In genomic region chr20:34312024-34312460, GRCh38 we compare ENCODE assay signal across 9 cellular contexts. TPM values are rescaled to one million over a fixed set of nuclear protein-coding genes. Genes with fewer than 3 reads are reported as not detected.
A peak's percentile ranks its signal among the peaks of the same experiment; 100 is the strongest.
DNase-seq lines count a peak whose midpoint lies in the region; ATAC-seq and TF ChIP-seq lines count a peak whose summit lies in the region.
"Had no signal": no experiment of that assay in that cellular context is flagged by ENCODE, and none has a peak within 500 bp of the region (broad histone marks: within the 10 kb centered on the region; RNA-seq: fewer than 3 reads in every experiment).

No MANE protein-coding gene starts in this region.

- peaks cover 0 to 4% of the 10 kb centered on the region in 2 experiments; a peak in 2 of 4 replicates for H3K4me1 ChIP-seq in SK-N-SH (ENCODE audit: control insufficient read depth in 1 of 2, insufficient read depth in 2 of 2, low read depth in 1 of 2, low read length in 1 of 2)
- peaks cover 14 to 16% of the 10 kb centered on the region in 2 donors for H3K4me1 ChIP-seq in ascending aorta

- H3F3A ChIP-seq in SK-N-SH (replicated peaks; ENCODE audit: insufficient read depth), result no peaks in the 10 kb centered on the region

- H3K79me2 ChIP-seq in SK-N-SH (ENCODE audit: insufficient read depth), result no peaks in the 10 kb centered on the region

- H4K20me1 ChIP-seq in SK-N-SH (ENCODE audit: insufficient read depth), result no peaks in the 10 kb centered on the region

- H3K27ac ChIP-seq in SK-N-SH (ENCODE audit: low read depth in 2 of 2, low read length in 1 of 2) (no peak overlapping the region), ascending aorta (no peak overlapping the region)
- H3K27ac ChIP-seq: SJSA1 had no signal

- POLR2A ChIA-PET in SK-N-SH (lab: Yijun Ruan, JAX), result interaction anchor here (0.9 to 2.0 kb wide), 3 partner anchors 9 to 232 kb away, joined by 3 to 7 read pairs (median 5); partner anchors contain the start of gene AHCY

- H3K36me3 ChIP-seq in SK-N-SH (replicated peaks in 1 of 2; ENCODE audit: control insufficient read depth in 1 of 2, insufficient read depth in 2 of 2, low read length in 1 of 2) (no peaks in the 10 kb centered on the region), ascending aorta (no peaks in the 10 kb centered on the region)
- H3K36me3 ChIP-seq: SJSA1 had no signal

- no peak for DNase-seq in SK-N-SH
- DNase-seq in ascending aorta (ENCODE audit: low spot score in 2 of 2), result no peak

- 96% methylated on average over 8 of the region's 11 CpGs for WGBS in SK-N-SH (ENCODE audit: low lambda C conversion rate)

- peaks cover 22% of the 10 kb centered on the region for H3K27me3 Mint-ChIP-seq in stimulated activated memory B cell treated with anti-CD40 and anti-IgM and Interleukin-4, amounts not matched to agents 10 μg/mL and 1 μg/mL and 100 μg/mL, for 72 hours

- H3K27ac Mint-ChIP-seq in stimulated activated memory B cell treated with anti-CD40 and anti-IgM and Interleukin-4, amounts not matched to agents 10 μg/mL and 1 μg/mL and 100 μg/mL, for 72 hours, result no peak overlapping the region

- H3K9me2 ChIP-seq in SK-N-SH, result no peaks in the 10 kb centered on the region

- 0 out of 2 replicates have a peak overlapping the region, but pooled peaks have one; percentile 84 for H2AFZ ChIP-seq in SK-N-SH (ENCODE audit: low read depth)

- TF ChIP-seq CTCF in SK-N-SH (IDR thresholded peaks at IDR 0.05), result no peak
- TF ChIP-seq CTCF in ascending aorta (IDR thresholded peaks at IDR 0.05), result no peak

- no peaks in the 10 kb centered on the region for H3K27me3 ChIP-seq in SK-N-SH (ENCODE audit: insufficient read depth)
- H3K27me3 ChIP-seq in ascending aorta, result no peaks in the 10 kb centered on the region
- H3K27me3 ChIP-seq: SJSA1 had no signal

- peak overlapping the region; percentile 53 for H3K4me3 Mint-ChIP-seq in stimulated activated memory B cell treated with anti-CD40 and anti-IgM and Interleukin-4, amounts not matched to agents 10 μg/mL and 1 μg/mL and 100 μg/mL, for 72 hours

- no peak overlapping the region; a peak in 1 of 4 replicates for H3K4me3 ChIP-seq in SK-N-SH (ENCODE audit: low read depth in 2 of 2, low read length in 1 of 2)
- H3K4me3 ChIP-seq in ascending aorta, result peak overlapping the region; percentile 18 to 43
- peak overlapping the region; percentile 61 for H3K4me3 ChIP-seq in iPS-18c (ENCODE audit: insufficient read depth, low read depth, low read length)
- H3K4me3 ChIP-seq: SJSA1 had no signal

- intact Hi-C loops in ascending aorta (cut with DNase I), result loop anchor here (1.0 to 10.0 kb wide), 3 partner anchors 164 to 453 kb away; partner anchors contain the start of gene DYNLRB1

- no peak for TF ChIP-seq RAD21 in SK-N-SH (IDR thresholded peaks at IDR 0.05; ENCODE audit: low read length)

- ATAC-seq in SK-N-SH treated with all-trans-retinoic acid at 6 μM for 48 hours (no peak; the same call in 2 of the 3 replicates), HG02852 (IDR thresholded peaks at IDR 0.05; ENCODE audit: unreplicated experiment) (no peak), HG02759 (IDR thresholded peaks at IDR 0.05; ENCODE audit: unreplicated experiment) (no peak), HG03457 (IDR thresholded peaks at IDR 0.05; ENCODE audit: unreplicated experiment) (no peak)
- no peak for ATAC-seq in stimulated activated memory B cell treated with anti-CD40 and anti-IgM and Interleukin-4, amounts not matched to agents 10 μg/mL and 1 μg/mL and 100 μg/mL, for 72 hours

- H3K4me1 Mint-ChIP-seq in stimulated activated memory B cell treated with anti-CD40 and anti-IgM and Interleukin-4, amounts not matched to agents 10 μg/mL and 1 μg/mL and 100 μg/mL, for 72 hours, result peaks cover 17% of the 10 kb centered on the region

- CTCF ChIA-PET in SK-N-SH (lab: Yijun Ruan, JAX), result interaction anchor here (0.6 to 4.1 kb wide), 133 partner anchors 9 to 512 kb away, joined by 3 to 101 read pairs (median 5); partner anchors contain the start of genes AHCY, DYNLRB1, ITCH and MAP1LC3A

- H3K9me3 Mint-ChIP-seq in stimulated activated memory B cell treated with anti-CD40 and anti-IgM and Interleukin-4, amounts not matched to agents 10 μg/mL and 1 μg/mL and 100 μg/mL, for 72 hours, result no peaks in the 10 kb centered on the region

- no peaks in the 10 kb centered on the region for H3K9me3 ChIP-seq in SK-N-SH
- no peaks in the 10 kb centered on the region for H3K9me3 ChIP-seq in ascending aorta
- H3K9me3 ChIP-seq in iPS-18c (ENCODE audit: control insufficient read depth, insufficient read depth, low read length), result no peaks in the 10 kb centered on the region
- H3K9me3 ChIP-seq: SJSA1 had no signal

- no peak overlapping the region for H3K9ac ChIP-seq in SK-N-SH

- H3K4me2 ChIP-seq in SK-N-SH, result peak overlapping the region; percentile 70

- TF ChIP-seq EP300 in SK-N-SH (IDR thresholded peaks at IDR 0.05; ENCODE audit: borderline replicate concordance in 1 of 2, low read depth in 1 of 2, low read length in 1 of 2), result no peak

- no peaks in the 10 kb centered on the region for H3K36me3 Mint-ChIP-seq in stimulated activated memory B cell treated with anti-CD40 and anti-IgM and Interleukin-4, amounts not matched to agents 10 μg/mL and 1 μg/mL and 100 μg/mL, for 72 hours

TF ChIP-seq in SK-N-SH, 30 proteins besides CTCF, POLR2A, EP300 and RAD21 (continues in another document):
- TF ChIP-seq GATA2 (CRISPR knock-in tag; IDR thresholded peaks at IDR 0.05) (no peak), TAF1 (IDR thresholded peaks at IDR 0.05; ENCODE audit: borderline replicate concordance, low read depth, low read length) (no peak), FOSL2 (IDR thresholded peaks at IDR 0.05; ENCODE audit: borderline replicate concordance, low read depth) (no peak), YY1 (IDR thresholded peaks at IDR 0.05; ENCODE audit: low read depth) (no peak), TCF12 (IDR thresholded peaks at IDR 0.05) (no peak), MAX (IDR thresholded peaks at IDR 0.05; ENCODE audit: low read depth) (no peak), USF1 (IDR thresholded peaks at IDR 0.05; ENCODE audit: borderline replicate concordance, low read depth) (no peak), JUND (IDR thresholded peaks at IDR 0.05) (no peak), POLR2AphosphoS5 (IDR thresholded peaks at IDR 0.05; ENCODE audit: low read depth, low read length) (no peak), CHD2 (IDR thresholded peaks at IDR 0.05; ENCODE audit: low read length, partially characterized antibody) (no peak), EZH2phosphoT487 (IDR thresholded peaks at IDR 0.05; ENCODE audit: borderline replicate concordance, low read depth) (no peak), FOXM1 (IDR thresholded peaks at IDR 0.05; ENCODE audit: low read depth) (no peak), RXRA (IDR thresholded peaks at IDR 0.05; ENCODE audit: borderline replicate concordance, low read depth) (no peak), ELF1 (IDR thresholded peaks at IDR 0.05) (no peak), NRF1 (IDR thresholded peaks at IDR 0.05; ENCODE audit: low read depth, low read length) (no peak)

TF ChIP-seq in SK-N-SH treated with all-trans-retinoic acid at 6 μM for 48 hours, 23 proteins besides CTCF, POLR2A, EP300 and RAD21:
- no peak for TF ChIP-seq ZFP3 (CRISPR knock-in tag; IDR thresholded peaks at IDR 0.05)
- TF ChIP-seq TCF4 (CRISPR knock-in tag; IDR thresholded peaks at IDR 0.05; ENCODE audit: borderline replicate concordance), result no peak
- TF ChIP-seq CSDC2 (CRISPR knock-in tag; IDR thresholded peaks at IDR 0.05), result no peak

RNA-seq across cellular contexts. Expression of gene AHCY, which starts 8.9 kb away (rescaled TPM):
- 196 and 215 TPM in 2 replicates for polyA plus RNA-seq in SK-N-SH (2012; rRNA removed)
- polyA plus RNA-seq in SK-N-SH (2012; cell fraction: cytosol; rRNA removed), result 105 and 162 TPM in 2 replicates
- 132 and 204 TPM in 2 replicates for polyA plus RNA-seq in SK-N-SH (2012; cell fraction: nucleus; rRNA removed)
- total RNA-seq in ascending aorta, result 93.8 TPM

RNA-seq across cellular contexts. Expression of gene ITCH, which starts 51.0 kb away (rescaled TPM):
- polyA plus RNA-seq in SK-N-SH (2012; rRNA removed), result 3.8 and 4.1 TPM in 2 replicates
- polyA plus RNA-seq in SK-N-SH (2012; cell fraction: cytosol; rRNA removed), result 5.5 and 6.7 TPM in 2 replicates
- polyA plus RNA-seq in SK-N-SH (2012; cell fraction: nucleus; rRNA removed), result 3.1 and 6.3 TPM in 2 replicates
- 42.8 TPM for total RNA-seq in ascending aorta

Comparison
In these comparisons a context has a peak if more than half of its experiments do, and no peak if none do; other contexts are left out.
1. H3K4me3 ChIP-seq: peak in ascending aorta (2 of 2) and iPS-18c (single experiment); none in SK-N-SH (0 of 2).